14 cellular contexts compared by ENCODE assay signal in the genomic region with DNA sequence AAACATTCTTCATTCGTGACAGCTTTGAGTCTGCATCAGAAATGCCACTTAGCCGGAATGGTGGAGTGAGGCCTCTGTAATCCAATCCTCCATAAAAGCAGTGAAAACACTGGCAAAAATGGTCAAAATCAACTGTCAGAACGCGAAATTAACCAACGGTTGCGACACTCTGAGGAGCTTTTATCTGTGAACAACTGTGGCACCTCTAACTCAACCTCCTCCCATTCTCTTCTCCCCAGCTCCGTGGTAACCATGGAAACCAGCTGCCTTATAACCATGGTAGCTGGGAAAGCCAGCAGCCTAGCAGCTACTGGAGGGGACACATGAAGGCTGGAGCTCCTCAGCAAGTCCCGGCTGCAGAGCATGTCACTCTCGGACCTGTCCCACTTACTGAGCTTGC. TPM values are rescaled to one million over a fixed set of nuclear protein-coding genes. Genes with fewer than 3 reads are reported as not detected.
DNase-seq lines count a peak whose midpoint lies in the region; TF ChIP-seq lines count a peak whose summit lies in the region.
"Had no signal": no experiment of that assay in that cellular context is flagged by ENCODE, and none has a peak within 500 bp of the region (broad histone marks: within the 10 kb centered on the region; RNA-seq: fewer than 3 reads in every experiment).

No MANE protein-coding gene starts in this region.

- no peak overlapping the region for H3K4me3 ChIP-seq in choroid plexus epithelial cell (ENCODE audit: low read depth, low read length)
- H3K4me3 ChIP-seq: upper lobe of right lung had no signal

- peak overlapping the region; percentile 12 for H3K27ac ChIP-seq in layer of hippocampus (ENCODE audit: low read depth, low read length)
- peak overlapping the region; percentile 63 for H3K27ac ChIP-seq in temporal lobe (ENCODE audit: low read depth, low read length)
- H3K27ac ChIP-seq: brain microvascular endothelial cell, upper lobe of right lung had no signal

- peak; percentile 52 for DNase-seq in SIG-M5 treated with dmso at 0.1 percent for 504 hours (lab: John Stamatoyannopoulos, UW; ENCODE audit: unreplicated experiment)
- no peak for DNase-seq in SIG-M5 (lab: John Stamatoyannopoulos, UW)
- DNase-seq in choroid plexus epithelial cell (ENCODE audit: low read depth): peak; percentile 59
- DNase-seq in NCI-H510A treated with DMSO at 0.1 percent for 48 hours (lab: John Stamatoyannopoulos, UW): no peak
- no peak for DNase-seq in NOMO-1 (lab: John Stamatoyannopoulos, UW; ENCODE audit: unreplicated experiment in 2 of 2)
- no peak for DNase-seq in GM20000 (ENCODE audit: low spot score)
- DNase-seq: activated T-cell treated with anti-CD3 and anti-CD28 coated beads, Interleukin-2, amount 50 U/mL, for 48 hours; brain microvascular endothelial cell; natural killer cell; NCI-H2081 treated with DMSO at 0.1 percent for 48 hours; Right ventricle myocardium superior; upper lobe of right lung had no signal

- TF ChIP-seq CTCF in choroid plexus epithelial cell (conservative IDR thresholded peaks at IDR 0.05; ENCODE audit: low read depth, low read length) (no peak), GM20000 (IDR thresholded peaks at IDR 0.05; ENCODE audit: extremely low read depth, missing control alignments) (no peak)

- H3K27me3 ChIP-seq in layer of hippocampus (ENCODE audit: control insufficient read depth, insufficient read depth, low read length): no peaks in the 10 kb centered on the region
- H3K27me3 ChIP-seq: brain microvascular endothelial cell, upper lobe of right lung had no signal

RNA-seq across cellular contexts. Expression of gene AP2A2, which starts 20.3 kb away (rescaled TPM):
- 39.8 TPM for total RNA-seq in temporal lobe

RNA-seq across cellular contexts. Expression of gene CHID1, which starts 35.4 kb away (rescaled TPM):
- total RNA-seq in temporal lobe: 17.5 TPM

Comparison
In these comparisons a context has a peak if more than half of its experiments do, and no peak if none do; other contexts are left out.
1. DNase-seq: peak in SIG-M5 treated with dmso at 0.1 percent for 504 hours (single experiment) and choroid plexus epithelial cell (single experiment); none in SIG-M5 (single experiment), NCI-H510A treated with DMSO at 0.1 percent for 48 hours (single experiment), NOMO-1 (0 of 2) and GM20000 (single experiment).